In genomic region chr4:153257151-153257620, GRCh38 we compare ENCODE assay signal across 1 cellular context.
TF ChIP-seq lines count a peak whose summit lies in the region.

No MANE protein-coding gene starts in this region.

TF ChIP-seq in HEK293, 187 proteins besides CTCF, POLR2A, EP300 and RAD21 (continued from another document):
- peak; percentile 91 for TF ChIP-seq ZBTB6 (tag by site-specific recombination; IDR thresholded peaks at IDR 0.05)
- TF ChIP-seq, protein P1, sequence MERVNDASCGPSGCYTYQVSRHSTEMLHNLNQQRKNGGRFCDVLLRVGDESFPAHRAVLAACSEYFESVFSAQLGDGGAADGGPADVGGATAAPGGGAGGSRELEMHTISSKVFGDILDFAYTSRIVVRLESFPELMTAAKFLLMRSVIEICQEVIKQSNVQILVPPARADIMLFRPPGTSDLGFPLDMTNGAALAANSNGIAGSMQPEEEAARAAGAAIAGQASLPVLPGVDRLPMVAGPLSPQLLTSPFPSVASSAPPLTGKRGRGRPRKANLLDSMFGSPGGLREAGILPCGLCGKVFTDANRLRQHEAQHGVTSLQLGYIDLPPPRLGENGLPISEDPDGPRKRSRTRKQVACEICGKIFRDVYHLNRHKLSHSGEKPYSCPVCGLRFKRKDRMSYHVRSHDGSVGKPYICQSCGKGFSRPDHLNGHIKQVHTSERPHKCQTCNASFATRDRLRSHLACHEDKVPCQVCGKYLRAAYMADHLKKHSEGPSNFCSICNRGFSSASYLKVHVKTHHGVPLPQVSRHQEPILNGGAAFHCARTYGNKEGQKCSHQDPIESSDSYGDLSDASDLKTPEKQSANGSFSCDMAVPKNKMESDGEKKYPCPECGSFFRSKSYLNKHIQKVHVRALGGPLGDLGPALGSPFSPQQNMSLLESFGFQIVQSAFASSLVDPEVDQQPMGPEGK (tag by site-specific recombination; IDR thresholded peaks at IDR 0.05) = no peak
- TF ChIP-seq ZSCAN30 (tag by site-specific recombination; IDR thresholded peaks at IDR 0.05) = peak; percentile 44; the same call in 1 of the 2 replicates
- TF ChIP-seq ZBTB20 (tag by site-specific recombination; IDR thresholded peaks at IDR 0.05) = 0 out of 2 replicates have a peak, but pooled peaks have one; percentile 24
- TF ChIP-seq ZNF658 (tag by site-specific recombination; IDR thresholded peaks at IDR 0.05) = no peak
- TF ChIP-seq FEZF1 (tag by site-specific recombination; IDR thresholded peaks at IDR 0.05) = peak; percentile 34
- TF ChIP-seq ZNF366 (tag by site-specific recombination; conservative IDR thresholded peaks at IDR 0.05) = peak; percentile 62
- TF ChIP-seq PRDM1 (tag by site-specific recombination; IDR thresholded peaks at IDR 0.05) = peak; percentile 94
- TF ChIP-seq ZNF629 (tag by site-specific recombination; IDR thresholded peaks at IDR 0.05) = peak; percentile 40; the same call in 1 of the 2 replicates
- TF ChIP-seq KLF1 (tag by site-specific recombination; IDR thresholded peaks at IDR 0.05) = no peak
- TF ChIP-seq ZIC2 (tag by site-specific recombination; IDR thresholded peaks at IDR 0.05) = peak; percentile 85
- TF ChIP-seq ZNF600 (tag by site-specific recombination; IDR thresholded peaks at IDR 0.05) = peak; percentile 91
- TF ChIP-seq, protein P2, sequence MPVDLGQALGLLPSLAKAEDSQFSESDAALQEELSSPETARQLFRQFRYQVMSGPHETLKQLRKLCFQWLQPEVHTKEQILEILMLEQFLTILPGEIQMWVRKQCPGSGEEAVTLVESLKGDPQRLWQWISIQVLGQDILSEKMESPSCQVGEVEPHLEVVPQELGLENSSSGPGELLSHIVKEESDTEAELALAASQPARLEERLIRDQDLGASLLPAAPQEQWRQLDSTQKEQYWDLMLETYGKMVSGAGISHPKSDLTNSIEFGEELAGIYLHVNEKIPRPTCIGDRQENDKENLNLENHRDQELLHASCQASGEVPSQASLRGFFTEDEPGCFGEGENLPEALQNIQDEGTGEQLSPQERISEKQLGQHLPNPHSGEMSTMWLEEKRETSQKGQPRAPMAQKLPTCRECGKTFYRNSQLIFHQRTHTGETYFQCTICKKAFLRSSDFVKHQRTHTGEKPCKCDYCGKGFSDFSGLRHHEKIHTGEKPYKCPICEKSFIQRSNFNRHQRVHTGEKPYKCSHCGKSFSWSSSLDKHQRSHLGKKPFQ (tag by site-specific recombination; IDR thresholded peaks at IDR 0.05) = peak; percentile 43
- TF ChIP-seq EGR2 (tag by site-specific recombination; IDR thresholded peaks at IDR 0.05; ENCODE audit: low read depth) = no peak
- 0 out of 2 replicates have a peak, but pooled peaks have one; percentile 8 for TF ChIP-seq ZXDB (tag by site-specific recombination; IDR thresholded peaks at IDR 0.05)
- TF ChIP-seq ZNF10 (tag by site-specific recombination; IDR thresholded peaks at IDR 0.05) = peak; percentile 80
- TF ChIP-seq ZNF211 (tag by site-specific recombination; IDR thresholded peaks at IDR 0.05; ENCODE audit: low read depth) = no peak
- no peak for TF ChIP-seq ZNF302 (tag by site-specific recombination; IDR thresholded peaks at IDR 0.05; ENCODE audit: low read depth)
- peak; percentile 90; the same call in 1 of the 2 replicates for TF ChIP-seq TRIM28 (IDR thresholded peaks at IDR 0.05; ENCODE audit: borderline replicate concordance, low read length)
- peak; percentile 45 for TF ChIP-seq SP7 (tag by site-specific recombination; IDR thresholded peaks at IDR 0.05)
- peak; percentile 89 for TF ChIP-seq ZBTB17 (tag by site-specific recombination; IDR thresholded peaks at IDR 0.05)
- TF ChIP-seq ZNF660 (tag by site-specific recombination; IDR thresholded peaks at IDR 0.05) = peak; percentile 57; the same call in 1 of the 2 replicates
- TF ChIP-seq ZNF223 (tag by site-specific recombination; IDR thresholded peaks at IDR 0.05) = no peak
- 0 out of 2 replicates have a peak, but pooled peaks have one; percentile 33 for TF ChIP-seq WT1 (tag by site-specific recombination; IDR thresholded peaks at IDR 0.05)
- no peak for TF ChIP-seq ZNF37A (tag by site-specific recombination; IDR thresholded peaks at IDR 0.05)
- TF ChIP-seq ZNF558 (tag by site-specific recombination; IDR thresholded peaks at IDR 0.05) = no peak
- no peak for TF ChIP-seq ZNF639 (tag by site-specific recombination; IDR thresholded peaks at IDR 0.05)
- TF ChIP-seq, protein P3, sequence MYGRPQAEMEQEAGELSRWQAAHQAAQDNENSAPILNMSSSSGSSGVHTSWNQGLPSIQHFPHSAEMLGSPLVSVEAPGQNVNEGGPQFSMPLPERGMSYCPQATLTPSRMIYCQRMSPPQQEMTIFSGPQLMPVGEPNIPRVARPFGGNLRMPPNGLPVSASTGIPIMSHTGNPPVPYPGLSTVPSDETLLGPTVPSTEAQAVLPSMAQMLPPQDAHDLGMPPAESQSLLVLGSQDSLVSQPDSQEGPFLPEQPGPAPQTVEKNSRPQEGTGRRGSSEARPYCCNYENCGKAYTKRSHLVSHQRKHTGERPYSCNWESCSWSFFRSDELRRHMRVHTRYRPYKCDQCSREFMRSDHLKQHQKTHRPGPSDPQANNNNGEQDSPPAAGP (tag by site-specific recombination; IDR thresholded peaks at IDR 0.05) = no peak
- peak; percentile 66 for TF ChIP-seq IKZF3 (tag by site-specific recombination; IDR thresholded peaks at IDR 0.05)
- no peak for TF ChIP-seq ZNF184 (tag by site-specific recombination; IDR thresholded peaks at IDR 0.05)
- TF ChIP-seq, protein P4, sequence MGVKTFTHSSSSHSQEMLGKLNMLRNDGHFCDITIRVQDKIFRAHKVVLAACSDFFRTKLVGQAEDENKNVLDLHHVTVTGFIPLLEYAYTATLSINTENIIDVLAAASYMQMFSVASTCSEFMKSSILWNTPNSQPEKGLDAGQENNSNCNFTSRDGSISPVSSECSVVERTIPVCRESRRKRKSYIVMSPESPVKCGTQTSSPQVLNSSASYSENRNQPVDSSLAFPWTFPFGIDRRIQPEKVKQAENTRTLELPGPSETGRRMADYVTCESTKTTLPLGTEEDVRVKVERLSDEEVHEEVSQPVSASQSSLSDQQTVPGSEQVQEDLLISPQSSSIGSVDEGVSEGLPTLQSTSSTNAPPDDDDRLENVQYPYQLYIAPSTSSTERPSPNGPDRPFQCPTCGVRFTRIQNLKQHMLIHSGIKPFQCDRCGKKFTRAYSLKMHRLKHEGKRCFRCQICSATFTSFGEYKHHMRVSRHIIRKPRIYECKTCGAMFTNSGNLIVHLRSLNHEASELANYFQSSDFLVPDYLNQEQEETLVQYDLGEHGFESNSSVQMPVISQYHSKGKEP (tag by site-specific recombination; IDR thresholded peaks at IDR 0.05) = peak; percentile 99
